14 cellular contexts compared by ENCODE assay signal in the genomic region with DNA sequence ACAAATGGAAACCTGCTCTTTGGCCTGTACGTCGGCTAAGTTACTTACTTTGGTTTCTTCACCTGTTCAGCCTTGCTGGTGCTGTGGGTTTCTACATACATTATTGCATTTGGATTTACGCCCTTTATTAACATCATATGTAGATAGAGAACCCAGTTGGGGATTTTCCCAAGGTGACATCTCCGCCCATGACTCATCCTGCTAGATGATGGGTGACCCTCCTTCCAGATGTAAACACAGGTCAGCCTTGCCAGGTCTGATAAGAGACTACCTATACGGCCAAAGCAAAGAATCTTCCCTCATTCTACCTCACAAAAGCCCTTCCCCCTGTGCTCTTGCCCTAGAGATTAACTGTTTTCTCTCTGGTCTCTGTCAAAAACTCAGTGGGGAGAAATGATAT.
DNase-seq lines count a peak whose midpoint lies in the region; ATAC-seq and TF ChIP-seq lines count a peak whose summit lies in the region.
"Had no signal": no experiment of that assay in that cellular context is flagged by ENCODE, and none has a peak within 500 bp of the region (broad histone marks: within the 10 kb centered on the region; RNA-seq: fewer than 3 reads in every experiment).

No MANE protein-coding gene starts in this region.

- no peaks in the 10 kb centered on the region for H3K79me2 ChIP-seq in trophoblast cell (ENCODE audit: control insufficient read depth, insufficient read depth, low read length, poor library complexity)

- intact Hi-C loops in right lobe of liver (cut with DNase I) = no loop called here

- H3K36me3 ChIP-seq in trophoblast cell (ENCODE audit: control insufficient read depth in 1 of 2, insufficient read depth in 2 of 2, low read length in 2 of 2) = no peaks in the 10 kb centered on the region
- peaks cover 0 to 7% (median 1%) of the 10 kb centered on the region in 4 donors for H3K36me3 ChIP-seq in right lobe of liver
- H3K36me3 ChIP-seq: colonic mucosa had no signal

- peak overlapping the region; percentile 17 for H3K14ac ChIP-seq in trophoblast cell (ENCODE audit: low read length)

- TF ChIP-seq POLR2A in right lobe of liver (IDR thresholded peaks at IDR 0.05) = no peak

- no peak overlapping the region for H4K12ac ChIP-seq in trophoblast cell (ENCODE audit: low read depth, low read length)

- H3K4me2 ChIP-seq in trophoblast cell (ENCODE audit: low read length) = no peak overlapping the region
- H3K4me2 ChIP-seq: BLaER1 treated with 17β-estradiol and CSF1 and Interleukin-3, amounts not matched to agents 10 nM and 100 nM had no signal

- H3K4me3 ChIP-seq in trophoblast cell (ENCODE audit: low read depth, low read length) = no peak overlapping the region
- no peak overlapping the region for H3K4me3 ChIP-seq in right lobe of liver
- H3K4me3 ChIP-seq: BLaER1 treated with 17β-estradiol and CSF1 and Interleukin-3, amounts not matched to agents 10 nM and 100 nM; colonic mucosa; esophagus muscularis mucosa; skin epidermis had no signal

- H3K4me1 ChIP-seq in trophoblast cell (ENCODE audit: control insufficient read depth in 1 of 2, insufficient read depth in 2 of 2, low read length in 2 of 2) (peaks cover 4 to 5% of the 10 kb centered on the region in 2 experiments), right lobe of liver (no peaks in the 10 kb centered on the region)
- H3K4me1 ChIP-seq: colonic mucosa, esophagus muscularis mucosa had no signal

- peak overlapping the region; percentile 54 for H2AK5ac ChIP-seq in trophoblast cell (ENCODE audit: low read length)

- no peak overlapping the region for H4K8ac ChIP-seq in trophoblast cell (ENCODE audit: low read depth, low read length)

- no peak overlapping the region for H3K9ac ChIP-seq in trophoblast cell (ENCODE audit: low read length)
- H3K9ac ChIP-seq: BLaER1 treated with 17β-estradiol and CSF1 and Interleukin-3, amounts not matched to agents 10 nM and 100 nM had no signal

- no peak overlapping the region for H3K23ac ChIP-seq in trophoblast cell (ENCODE audit: low read length)

- no peaks in the 10 kb centered on the region for H3K9me3 ChIP-seq in trophoblast cell (ENCODE audit: insufficient read depth, low read depth, low read length)
- H3K9me3 ChIP-seq in right lobe of liver = no peaks in the 10 kb centered on the region
- H3K9me3 ChIP-seq: BLaER1 treated with 17β-estradiol and CSF1 and Interleukin-3, amounts not matched to agents 10 nM and 100 nM; colonic mucosa; esophagus muscularis mucosa; neutrophil had no signal

- TF ChIP-seq CTCF in right lobe of liver (IDR thresholded peaks at IDR 0.05) = no peak

- no peak overlapping the region for H2AFZ ChIP-seq in trophoblast cell (ENCODE audit: insufficient read depth, low read length, poor library complexity)

- H2BK12ac ChIP-seq in trophoblast cell (ENCODE audit: low read length) = peak overlapping the region; percentile 49

- H3K27ac ChIP-seq in trophoblast cell (ENCODE audit: low read depth, low read length) (no peak overlapping the region), right lobe of liver (no peak overlapping the region)
- H3K27ac ChIP-seq: BLaER1 treated with 17β-estradiol and CSF1 and Interleukin-3, amounts not matched to agents 10 nM and 100 nM; colonic mucosa; esophagus muscularis mucosa; neutrophil; skin epidermis had no signal

- H3K18ac ChIP-seq in trophoblast cell (ENCODE audit: low read length) = no peak overlapping the region

- H3K79me1 ChIP-seq in trophoblast cell (ENCODE audit: low read length) = peaks cover 3% of the 10 kb centered on the region

- no peak overlapping the region for H3K4ac ChIP-seq in trophoblast cell (ENCODE audit: low read depth, low read length)

- H2BK5ac ChIP-seq in trophoblast cell (ENCODE audit: low read depth, low read length, poor library complexity) = peak overlapping the region; percentile 13

- no peaks in the 10 kb centered on the region for H3K27me3 ChIP-seq in trophoblast cell (ENCODE audit: insufficient read depth, low read length)
- no peaks in the 10 kb centered on the region for H3K27me3 ChIP-seq in right lobe of liver
- H3K27me3 ChIP-seq: BLaER1 treated with 17β-estradiol and CSF1 and Interleukin-3, amounts not matched to agents 10 nM and 100 nM; colonic mucosa; esophagus muscularis mucosa; neutrophil had no signal

- H2BK120ac ChIP-seq in trophoblast cell (ENCODE audit: insufficient read depth, low read length, poor library complexity) = peak overlapping the region; percentile 51

- H4K91ac ChIP-seq in trophoblast cell (ENCODE audit: low read depth, low read length) = no peak overlapping the region

- peak; percentile 58 for ATAC-seq in GM18909 (IDR thresholded peaks at IDR 0.05; ENCODE audit: poor library complexity, unreplicated experiment)
- peak; percentile 32 for ATAC-seq in HG02623 (IDR thresholded peaks at IDR 0.05; ENCODE audit: unreplicated experiment)
- no peak for ATAC-seq in HG03520 (IDR thresholded peaks at IDR 0.05; ENCODE audit: unreplicated experiment)
- ATAC-seq in GM19467 (IDR thresholded peaks at IDR 0.05; ENCODE audit: unreplicated experiment) = no peak
- no peak for ATAC-seq in right lobe of liver
- ATAC-seq: activated naive CD8-positive, alpha-beta T cell treated with anti-CD3 and anti-CD28 coated beads, Interleukin-2, amount 50 U/mL, for 24 hours had no signal

- DNase-seq in NCI-H69 (lab: John Stamatoyannopoulos, UW) (peak; percentile 28), trophoblast cell (no peak), right lobe of liver (no peak)
- DNase-seq: activated naive CD8-positive, alpha-beta T cell treated with anti-CD3 and anti-CD28 coated beads, Interleukin-2, amount 50 U/mL, for 24 hours; colonic mucosa; NCI-H2171 treated with DMSO at 0.1 percent for 48 hours had no signal

- no CpG with 5 or more reads among the region's 5 CpGs for WGBS in trophoblast cell (ENCODE audit: extremely low coverage, insufficient coverage, insufficient read length)
- WGBS in right lobe of liver (ENCODE audit: insufficient coverage, low coverage, low lambda C conversion rate, missing lambda C conversion rate) = 77% methylated on average over 4 of the region's 5 CpGs

Comparison
In these comparisons a context has a peak if more than half of its experiments do, and no peak if none do; other contexts are left out.
1. ATAC-seq: peak in GM18909 (single experiment) and HG02623 (single experiment); none in HG03520 (single experiment), GM19467 (single experiment) and right lobe of liver (0 of 4).